Comparison of ENCODE assay signal across 10 cellular contexts in the genomic region with DNA sequence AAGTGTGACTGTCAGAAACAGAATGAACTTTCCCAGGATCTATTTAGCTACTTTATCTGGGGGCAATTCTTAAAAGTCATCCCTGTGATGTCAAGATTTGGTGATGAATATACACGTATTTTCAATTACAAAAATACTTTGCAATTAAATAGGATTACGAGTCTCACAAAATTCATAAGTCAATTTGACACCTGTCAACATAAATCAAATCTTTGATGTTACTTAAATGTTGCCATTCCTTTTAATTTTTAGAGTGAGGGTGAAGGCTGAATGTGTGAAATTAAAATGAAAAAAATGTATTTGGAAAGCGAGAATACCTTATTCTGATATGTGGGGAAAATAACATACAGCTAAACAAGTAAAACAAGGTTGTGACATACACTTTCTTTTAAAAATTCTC.
"Had no signal": no experiment of that assay in that cellular context is flagged by ENCODE, and none has a peak within 500 bp of the region (broad histone marks: within the 10 kb centered on the region; RNA-seq: fewer than 3 reads in every experiment).

No MANE protein-coding gene starts in this region.

- H3K27ac Mint-ChIP-seq: GM23338, H9, HFFc6 had no signal

- FAIRE-seq: H1, H54 had no signal

- ATAC-seq: GM23338, HCT116 had no signal

- H2AFZ ChIP-seq: GM23248, GM23338 had no signal

- H3K9me3 ChIP-seq: HAP-1 had no signal

- H3K9ac ChIP-seq: GM23248 had no signal

- H3K27ac ChIP-seq: GM23248 had no signal

- H3K9me3 Mint-ChIP-seq: GM23338, H9, HFFc6 had no signal

- H3K4me2 ChIP-seq: GM23338 had no signal

- H3K4me1 ChIP-seq: HAP-1 had no signal

- H3K4me3 Mint-ChIP-seq: GM23338, H9, HFFc6 had no signal

- DNase-seq: GM23248, GOT3, H9, HCEC 1CT, HFFc6 had no signal

- H3K36me3 ChIP-seq: HAP-1 had no signal

- H3K4me3 ChIP-seq: GM23248, GM23338, HAP-1 had no signal
